In genomic region chr1:222811671-222812070, GRCh38 we compare ENCODE assay signal across 1 cellular context.
TF ChIP-seq lines count a peak whose summit lies in the region.

No MANE protein-coding gene starts in this region.

TF ChIP-seq in HepG2, 621 proteins besides CTCF, POLR2A, EP300 and RAD21 (continued from another document and continues in another):
- TF ChIP-seq NFAT5 (CRISPR knock-in tag; IDR thresholded peaks at IDR 0.05): no peak
- 0 out of 2 replicates have a peak, but pooled peaks have one; percentile 7 for TF ChIP-seq ZNF644 (CRISPR knock-in tag; IDR thresholded peaks at IDR 0.05; ENCODE audit: low read depth)
- no peak for TF ChIP-seq SOX6 (IDR thresholded peaks at IDR 0.05)
- TF ChIP-seq SOX6 (CRISPR knock-in tag; IDR thresholded peaks at IDR 0.05): 0 out of 2 replicates have a peak, but pooled peaks have one; percentile 6
- 0 out of 2 replicates have a peak, but pooled peaks have one; percentile 15 for TF ChIP-seq IRF2 (CRISPR knock-in tag; IDR thresholded peaks at IDR 0.05)
- no peak for TF ChIP-seq RFXANK (CRISPR knock-in tag; IDR thresholded peaks at IDR 0.05)
- no peak for TF ChIP-seq HES4 (CRISPR knock-in tag; IDR thresholded peaks at IDR 0.05; ENCODE audit: borderline replicate concordance)
- no peak for TF ChIP-seq EZH2 (conservative IDR thresholded peaks at IDR 0.05; ENCODE audit: low read depth, low read length)
- TF ChIP-seq, protein P1, sequence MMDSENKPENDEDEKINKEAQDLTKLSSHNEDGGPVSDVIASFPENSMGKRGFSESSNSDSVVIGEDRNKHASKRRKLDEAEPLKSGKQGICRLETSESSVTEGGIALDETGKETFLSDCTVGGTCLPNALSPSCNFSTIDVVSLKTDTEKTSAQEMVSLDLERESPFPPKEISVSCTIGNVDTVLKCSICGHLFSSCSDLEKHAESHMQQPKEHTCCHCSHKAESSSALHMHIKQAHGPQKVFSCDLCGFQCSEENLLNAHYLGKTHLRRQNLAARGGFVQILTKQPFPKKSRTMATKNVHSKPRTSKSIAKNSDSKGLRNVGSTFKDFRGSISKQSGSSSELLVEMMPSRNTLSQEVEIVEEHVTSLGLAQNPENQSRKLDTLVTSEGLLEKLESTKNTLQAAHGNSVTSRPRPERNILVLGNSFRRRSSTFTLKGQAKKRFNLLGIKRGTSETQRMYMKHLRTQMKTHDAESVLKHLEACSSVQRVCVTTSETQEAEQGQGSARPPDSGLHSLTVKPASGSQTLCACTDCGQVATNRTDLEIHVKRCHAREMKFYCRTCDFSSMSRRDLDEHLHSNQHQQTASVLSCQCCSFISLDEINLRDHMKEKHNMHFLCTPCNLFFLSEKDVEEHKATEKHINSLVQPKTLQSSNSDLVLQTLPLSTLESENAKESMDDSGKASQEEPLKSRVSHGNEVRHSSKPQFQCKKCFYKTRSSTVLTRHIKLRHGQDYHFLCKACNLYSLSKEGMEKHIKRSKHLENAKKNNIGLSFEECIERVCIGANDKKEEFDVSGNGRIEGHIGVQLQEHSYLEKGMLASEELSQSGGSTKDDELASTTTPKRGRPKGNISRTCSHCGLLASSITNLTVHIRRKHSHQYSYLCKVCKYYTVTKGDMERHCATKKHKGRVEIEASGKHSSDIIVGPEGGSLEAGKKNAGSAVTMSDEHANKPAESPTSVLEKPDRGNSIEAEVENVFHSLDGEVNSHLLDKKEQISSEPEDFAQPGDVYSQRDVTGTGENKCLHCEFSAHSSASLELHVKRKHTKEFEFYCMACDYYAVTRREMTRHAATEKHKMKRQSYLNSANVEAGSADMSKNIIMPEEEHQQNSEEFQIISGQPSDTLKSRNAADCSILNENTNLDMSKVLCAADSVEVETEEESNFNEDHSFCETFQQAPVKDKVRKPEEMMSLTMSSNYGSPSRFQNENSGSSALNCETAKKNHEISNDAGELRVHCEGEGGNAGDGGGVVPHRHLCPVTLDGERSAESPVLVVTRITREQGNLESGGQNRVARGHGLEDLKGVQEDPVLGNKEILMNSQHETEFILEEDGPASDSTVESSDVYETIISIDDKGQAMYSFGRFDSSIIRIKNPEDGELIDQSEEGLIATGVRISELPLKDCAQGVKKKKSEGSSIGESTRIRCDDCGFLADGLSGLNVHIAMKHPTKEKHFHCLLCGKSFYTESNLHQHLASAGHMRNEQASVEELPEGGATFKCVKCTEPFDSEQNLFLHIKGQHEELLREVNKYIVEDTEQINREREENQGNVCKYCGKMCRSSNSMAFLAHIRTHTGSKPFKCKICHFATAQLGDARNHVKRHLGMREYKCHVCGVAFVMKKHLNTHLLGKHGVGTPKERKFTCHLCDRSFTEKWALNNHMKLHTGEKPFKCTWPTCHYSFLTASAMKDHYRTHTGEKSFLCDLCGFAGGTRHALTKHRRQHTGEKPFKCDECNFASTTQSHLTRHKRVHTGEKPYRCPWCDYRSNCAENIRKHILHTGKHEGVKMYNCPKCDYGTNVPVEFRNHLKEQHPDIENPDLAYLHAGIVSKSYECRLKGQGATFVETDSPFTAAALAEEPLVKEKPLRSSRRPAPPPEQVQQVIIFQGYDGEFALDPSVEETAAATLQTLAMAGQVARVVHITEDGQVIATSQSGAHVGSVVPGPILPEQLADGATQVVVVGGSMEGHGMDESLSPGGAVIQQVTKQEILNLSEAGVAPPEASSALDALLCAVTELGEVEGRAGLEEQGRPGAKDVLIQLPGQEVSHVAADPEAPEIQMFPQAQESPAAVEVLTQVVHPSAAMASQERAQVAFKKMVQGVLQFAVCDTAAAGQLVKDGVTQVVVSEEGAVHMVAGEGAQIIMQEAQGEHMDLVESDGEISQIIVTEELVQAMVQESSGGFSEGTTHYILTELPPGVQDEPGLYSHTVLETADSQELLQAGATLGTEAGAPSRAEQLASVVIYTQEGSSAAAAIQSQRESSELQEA (CRISPR knock-in tag; IDR thresholded peaks at IDR 0.05; ENCODE audit: not compliant biosample characterization): no peak
- TF ChIP-seq IRF1 (CRISPR knock-in tag; IDR thresholded peaks at IDR 0.05; ENCODE audit: low read depth): no peak
- TF ChIP-seq NAIF1 (CRISPR knock-in tag; IDR thresholded peaks at IDR 0.05; ENCODE audit: borderline replicate concordance): no peak
- TF ChIP-seq MLLT10 (CRISPR knock-in tag; IDR thresholded peaks at IDR 0.05): no peak
- peak; percentile 38 for TF ChIP-seq TEAD3 (CRISPR knock-in tag; optimal IDR thresholded peaks at IDR 0.05; ENCODE audit: borderline replicate concordance)
- no peak for TF ChIP-seq ZNF557 (CRISPR knock-in tag; IDR thresholded peaks at IDR 0.05)
- TF ChIP-seq ZNF709 (CRISPR knock-in tag; IDR thresholded peaks at IDR 0.05): no peak
- TF ChIP-seq DDIT3 (CRISPR knock-in tag; IDR thresholded peaks at IDR 0.05): no peak
- no peak for TF ChIP-seq ZKSCAN8 (CRISPR knock-in tag; IDR thresholded peaks at IDR 0.05; ENCODE audit: borderline replicate concordance)
- TF ChIP-seq ZNF142 (CRISPR knock-in tag; IDR thresholded peaks at IDR 0.05): no peak
- no peak for TF ChIP-seq NR1H2 (CRISPR knock-in tag; IDR thresholded peaks at IDR 0.05; ENCODE audit: borderline replicate concordance, low read depth)
- no peak for TF ChIP-seq ERF (CRISPR knock-in tag; IDR thresholded peaks at IDR 0.05)
- no peak for TF ChIP-seq ZNF777 (CRISPR knock-in tag; IDR thresholded peaks at IDR 0.05)
- TF ChIP-seq HMGA1 (CRISPR knock-in tag; conservative IDR thresholded peaks at IDR 0.05): no peak
- TF ChIP-seq ZNF792 (CRISPR knock-in tag; IDR thresholded peaks at IDR 0.05): no peak
- TF ChIP-seq SSRP1 (CRISPR knock-in tag; IDR thresholded peaks at IDR 0.05): no peak
- TF ChIP-seq ZBTB10 (CRISPR knock-in tag; IDR thresholded peaks at IDR 0.05; ENCODE audit: borderline replicate concordance): no peak
- TF ChIP-seq DPF2 (CRISPR knock-in tag; IDR thresholded peaks at IDR 0.05; ENCODE audit: borderline replicate concordance, low read depth): no peak
- TF ChIP-seq MAFK (conservative IDR thresholded peaks at IDR 0.05 in 1 of 2, IDR thresholded peaks at IDR 0.05 in 1 of 2; ENCODE audit: low read length in 2 of 2): no peak
- TF ChIP-seq SNAPC5 (CRISPR knock-in tag; IDR thresholded peaks at IDR 0.05; ENCODE audit: borderline replicate concordance): no peak
- TF ChIP-seq THRA (CRISPR knock-in tag; IDR thresholded peaks at IDR 0.05; ENCODE audit: borderline replicate concordance): no peak
